18 cellular contexts compared by ENCODE assay signal in genomic region chr7:107951896-107952295, GRCh38. TPM values are rescaled to one million over a fixed set of nuclear protein-coding genes. Genes with fewer than 3 reads are reported as not detected.
DNase-seq lines count a peak whose midpoint lies in the region; ATAC-seq and TF ChIP-seq lines count a peak whose summit lies in the region.
"Had no signal": no experiment of that assay in that cellular context is flagged by ENCODE, and none has a peak within 500 bp of the region (broad histone marks: within the 10 kb centered on the region; RNA-seq: fewer than 3 reads in every experiment).

No MANE protein-coding gene starts in this region.

- H3K36me3 Mint-ChIP-seq in MCF 10A (ENCODE audit: insufficient read depth, unreplicated experiment) = no peaks in the 10 kb centered on the region
- H3K36me3 Mint-ChIP-seq: activated CD8-positive, alpha-beta memory T cell treated with anti-CD3 and anti-CD28 coated beads, Interleukin-2, amount 10 ng/mL, durations not matched to agents 7 days and 5 days; CD4-positive, CD25-positive, alpha-beta regulatory T cell had no signal

- BruUV-seq in MCF 10A (replicated peaks; lab: Mats Ljungman, UMichigan) = no TSS peak

- no peak overlapping the region for H3K4me3 Mint-ChIP-seq in MCF 10A (ENCODE audit: unreplicated experiment)
- H3K4me3 Mint-ChIP-seq: activated CD8-positive, alpha-beta memory T cell treated with anti-CD3 and anti-CD28 coated beads, Interleukin-2, amount 10 ng/mL, durations not matched to agents 7 days and 5 days; CD4-positive, CD25-positive, alpha-beta regulatory T cell had no signal

- POLR2A ChIA-PET in MCF 10A (lab: Yijun Ruan, JAX) = interaction anchor here (0.5 to 13.0 kb wide), 6 partner anchors 10 to 61 kb away, joined by 3 to 337 read pairs (median 8); partner anchors contain the start of gene LAMB1

- H3K27ac Mint-ChIP-seq in MCF 10A (ENCODE audit: low read depth, unreplicated experiment) = peak overlapping the region; percentile 70
- H3K27ac Mint-ChIP-seq: activated CD8-positive, alpha-beta memory T cell treated with anti-CD3 and anti-CD28 coated beads, Interleukin-2, amount 10 ng/mL, durations not matched to agents 7 days and 5 days; CD4-positive, CD25-positive, alpha-beta regulatory T cell had no signal

- H3K36me3 ChIP-seq in lung (ENCODE audit: control insufficient read depth in 2 of 2, insufficient read depth in 2 of 2, low read length in 2 of 2) = peaks cover 2 to 11% of the 10 kb centered on the region in 2 donors
- peaks cover 0 to 12% (median 3%) of the 10 kb centered on the region in 4 donors for H3K36me3 ChIP-seq in transverse colon

- CTCF ChIA-PET in MCF 10A (lab: Yijun Ruan, JAX) = no interaction called here

- H3K27me3 ChIP-seq in lung (ENCODE audit: control insufficient read depth, insufficient read depth) (no peaks in the 10 kb centered on the region), transverse colon (no peaks in the 10 kb centered on the region)

- DNase-seq in NCI-H748 (lab: John Stamatoyannopoulos, UW; ENCODE audit: unreplicated experiment) = peak; percentile 4
- DNase-seq in NCI-H748 treated with DMSO at 0.1 percent for 48 hours (lab: John Stamatoyannopoulos, UW) = no peak
- DNase-seq in MCF 10A (ENCODE audit: unreplicated experiment) = no peak
- no peak for DNase-seq in lung (ENCODE audit: low spot score)
- no peak for DNase-seq in transverse colon
- no peak for DNase-seq in DMS79 (lab: John Stamatoyannopoulos, UW)
- DNase-seq: activated CD4-positive, CD25-positive, alpha-beta regulatory T cell; activated CD8-positive, alpha-beta memory T cell treated with anti-CD3 and anti-CD28 coated beads, Interleukin-2, amount 10 ng/mL, durations not matched to agents 7 days and 5 days; activated gamma-delta T cell treated with Interleukin-2 at 50 U/mL for 16 hours; CD4-positive, CD25-positive, alpha-beta regulatory T cell; midbrain; NCI-H1930; NCI-H510A; stimulated activated CD4-positive, alpha-beta T cell treated with anti-CD3 and anti-CD28 coated beads, Interleukin-12 subunit alpha, Interleukin-12 subunit beta, amount 100 ng/mL, for 4 hours had no signal

- H3K27ac ChIP-seq in lung (ENCODE audit: low read depth in 1 of 2, low read length in 1 of 2) = peak overlapping the region in 1 of 2 donors; percentile 9
- peak overlapping the region in 3 of 4 donors; percentile 48 to 61 (median 58) for H3K27ac ChIP-seq in transverse colon
- H3K27ac ChIP-seq: 22Rv1, HL-60 had no signal

- peaks cover 2 to 4% of the 10 kb centered on the region in 2 donors for H3K4me1 ChIP-seq in lung (ENCODE audit: control insufficient read depth in 2 of 2, insufficient read depth in 2 of 2, low read length in 2 of 2)
- peaks cover 0 to 10% (median 0%) of the 10 kb centered on the region in 4 donors for H3K4me1 ChIP-seq in transverse colon

- in situ Hi-C loops in transverse colon (cut with MboI; ENCODE audit: low pct_ligation_motif_present in 1 of 4, low pct_unique_long_range_greater_than_20kb in 1 of 4, low sequenced_read_pairs in 3 of 4) = no loop called here

- peak; percentile 7 for ATAC-seq in lung (ENCODE audit: insufficient read depth, low FRiP score)
- ATAC-seq in HG03571 (IDR thresholded peaks at IDR 0.05; ENCODE audit: unreplicated experiment) = no peak
- ATAC-seq in HG02884 (IDR thresholded peaks at IDR 0.05; ENCODE audit: unreplicated experiment) = no peak
- ATAC-seq: activated CD8-positive, alpha-beta memory T cell treated with anti-CD3 and anti-CD28 coated beads, Interleukin-2, amount 10 ng/mL, durations not matched to agents 7 days and 5 days had no signal

- H3K9me3 ChIP-seq in lung (ENCODE audit: control insufficient read depth in 2 of 2, insufficient read depth in 1 of 2, low read length in 1 of 2) (no peaks in the 10 kb centered on the region), transverse colon (no peaks in the 10 kb centered on the region)

- intact Hi-C loops in MCF 10A (cut with micrococcal nuclease) (no loop called here), transverse colon (cut with DNase I; ENCODE audit: low total_unique reads) (no loop called here)

- no peak for TF ChIP-seq POLR2A in transverse colon (IDR thresholded peaks at IDR 0.05)

- no peaks in the 10 kb centered on the region for H3K9me3 Mint-ChIP-seq in MCF 10A (ENCODE audit: unreplicated experiment)
- H3K9me3 Mint-ChIP-seq: CD4-positive, CD25-positive, alpha-beta regulatory T cell had no signal

- H3K27me3 Mint-ChIP-seq in MCF 10A (ENCODE audit: insufficient read depth, unreplicated experiment) = no peaks in the 10 kb centered on the region

- peaks cover 35% of the 10 kb centered on the region for H3K4me1 Mint-ChIP-seq in MCF 10A (ENCODE audit: insufficient read depth, unreplicated experiment)
- H3K4me1 Mint-ChIP-seq: activated CD8-positive, alpha-beta memory T cell treated with anti-CD3 and anti-CD28 coated beads, Interleukin-2, amount 10 ng/mL, durations not matched to agents 7 days and 5 days; CD4-positive, CD25-positive, alpha-beta regulatory T cell had no signal

- H3K4me3 ChIP-seq in lung (no peak overlapping the region), transverse colon (no peak overlapping the region)

- no peak for TF ChIP-seq CTCF in MCF 10A (IDR thresholded peaks at IDR 0.05; ENCODE audit: unreplicated experiment)
- no peak for TF ChIP-seq CTCF in lung (IDR thresholded peaks at IDR 0.05; ENCODE audit: control extremely low read depth, extremely low read depth)
- TF ChIP-seq CTCF in transverse colon (IDR thresholded peaks at IDR 0.05) = no peak

- WGBS in lung, 2 donors = 72 to 81% methylated on average over 9 of the region's 9 CpGs
- WGBS in transverse colon (ENCODE audit: low coverage in 1 of 2), 2 donors = 86 to 91% methylated on average over 1 to 9 of the region's 9 CpGs

- no peak for TF ChIP-seq EP300 in transverse colon (IDR thresholded peaks at IDR 0.05; ENCODE audit: low read depth)

RNA-seq across cellular contexts. Expression of gene LAMB1, which starts 51.1 kb away (rescaled TPM):
- total RNA-seq in MCF 10A (2022) (199 and 275 TPM in 2 replicates), lung (100 to 1,000 TPM; 244 to 285 TPM), transverse colon (100 to 1,000 TPM in 2 of 4 donors, 10 to 100 TPM in 2; 54.2 to 119 (median 90.3) TPM)
- 100 to 1,000 TPM in 1 of 2 donors, 10 to 100 TPM in 1; 95.9 to 103 TPM for polyA plus RNA-seq in lung
- total RNA-seq: activated CD8-positive, alpha-beta memory T cell treated with anti-CD3 and anti-CD28 coated beads, Interleukin-2, amount 10 ng/mL, durations not matched to agents 7 days and 5 days had no signal
